25 cellular contexts compared by ENCODE assay signal in the genomic region with DNA sequence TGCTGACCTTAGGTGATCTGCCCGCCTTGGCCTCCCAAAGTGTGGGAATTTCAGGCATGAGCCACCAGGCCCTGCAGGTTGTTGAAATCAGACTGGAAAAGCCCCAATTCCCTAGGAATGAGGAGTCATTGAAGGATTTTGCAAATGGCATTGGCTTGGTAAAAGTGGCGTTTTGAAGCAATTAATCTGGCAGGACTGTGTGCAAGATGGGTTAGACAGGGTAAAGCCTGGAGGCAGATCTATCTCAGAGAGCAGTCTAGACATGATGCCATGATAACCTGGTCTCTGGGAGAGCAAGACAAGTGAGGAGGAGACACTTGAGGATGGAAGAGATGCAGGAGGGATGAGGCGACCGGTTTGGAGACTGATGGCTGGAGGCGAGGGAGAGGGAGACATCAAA.
"Had no signal": no experiment of that assay in that cellular context is flagged by ENCODE, and none has a peak within 500 bp of the region (broad histone marks: within the 10 kb centered on the region; RNA-seq: fewer than 3 reads in every experiment).

No MANE protein-coding gene starts in this region.

- H3K9me3 Mint-ChIP-seq: activated CD4-positive, alpha-beta memory T cell treated with anti-CD3 and anti-CD28 coated beads, Interleukin-2, amount 10 ng/mL, durations not matched to agents 7 days and 5 days; activated CD4-positive, alpha-beta T cell treated with anti-CD3 and anti-CD28 coated beads, Interleukin-2, amount 10 ng/mL, durations not matched to agents 7 days and 5 days; activated naive CD4-positive, alpha-beta T cell treated with anti-CD3 and anti-CD28 coated beads, Interleukin-2, amount 10 ng/mL, durations not matched to agents 7 days and 5 days; activated naive CD4-positive, alpha-beta T cell treated with anti-CD3 and anti-CD28 coated beads, Interleukin-2, amount 50 U/mL, for 72 hours; activated naive CD8-positive, alpha-beta T cell treated with anti-CD3 and anti-CD28 coated beads, Interleukin-2, amount 10 ng/mL, durations not matched to agents 7 days and 5 days; activated T-cell treated with anti-CD3 and anti-CD28 coated beads, Interleukin-2, amount 50 U/mL, for 24 hours; activated T-cell treated with anti-CD3 and anti-CD28 coated beads, Interleukin-2, amount 50 U/mL, for 72 hours; brain had no signal

- H3K27me3 Mint-ChIP-seq: activated CD4-positive, alpha-beta memory T cell treated with anti-CD3 and anti-CD28 coated beads, Interleukin-2, amount 10 ng/mL, durations not matched to agents 7 days and 5 days; activated CD4-positive, alpha-beta T cell treated with anti-CD3 and anti-CD28 coated beads, Interleukin-2, amount 10 ng/mL, durations not matched to agents 7 days and 5 days; activated naive CD4-positive, alpha-beta T cell treated with anti-CD3 and anti-CD28 coated beads, Interleukin-2, amount 10 ng/mL, durations not matched to agents 7 days and 5 days; activated naive CD8-positive, alpha-beta T cell treated with anti-CD3 and anti-CD28 coated beads, Interleukin-2, amount 10 ng/mL, durations not matched to agents 7 days and 5 days; activated T-cell treated with anti-CD3 and anti-CD28 coated beads, Interleukin-2, amount 50 U/mL, for 24 hours had no signal

- H3K4me1 ChIP-seq: ascending aorta, breast epithelium, colonic mucosa, esophagus squamous epithelium had no signal

- H3K27ac Mint-ChIP-seq: activated CD4-positive, alpha-beta memory T cell treated with anti-CD3 and anti-CD28 coated beads, Interleukin-2, amount 10 ng/mL, durations not matched to agents 7 days and 5 days; activated CD4-positive, alpha-beta T cell treated with anti-CD3 and anti-CD28 coated beads, Interleukin-2, amount 10 ng/mL, durations not matched to agents 7 days and 5 days; activated naive CD4-positive, alpha-beta T cell treated with anti-CD3 and anti-CD28 coated beads, Interleukin-2, amount 10 ng/mL, durations not matched to agents 7 days and 5 days; activated naive CD4-positive, alpha-beta T cell treated with anti-CD3 and anti-CD28 coated beads, Interleukin-2, amount 50 U/mL, for 72 hours; activated naive CD8-positive, alpha-beta T cell treated with anti-CD3 and anti-CD28 coated beads, Interleukin-2, amount 10 ng/mL, durations not matched to agents 7 days and 5 days; activated T-cell treated with anti-CD3 and anti-CD28 coated beads, Interleukin-2, amount 50 U/mL, for 24 hours; activated T-cell treated with anti-CD3 and anti-CD28 coated beads, Interleukin-2, amount 50 U/mL, for 72 hours; brain had no signal

- H3K36me3 Mint-ChIP-seq: activated naive CD4-positive, alpha-beta T cell treated with anti-CD3 and anti-CD28 coated beads, Interleukin-2, amount 10 ng/mL, durations not matched to agents 7 days and 5 days; activated naive CD4-positive, alpha-beta T cell treated with anti-CD3 and anti-CD28 coated beads, Interleukin-2, amount 50 U/mL, for 72 hours; activated naive CD8-positive, alpha-beta T cell treated with anti-CD3 and anti-CD28 coated beads, Interleukin-2, amount 10 ng/mL, durations not matched to agents 7 days and 5 days; brain had no signal

- H3K27ac ChIP-seq: ascending aorta, breast epithelium, cardiac muscle cell, colonic mucosa, epithelial cell of prostate, esophagus squamous epithelium had no signal

- H3K9me3 ChIP-seq: ascending aorta, breast epithelium, colonic mucosa, esophagus squamous epithelium had no signal

- H3K27me3 ChIP-seq: ascending aorta, breast epithelium, cardiac muscle cell, colonic mucosa, esophagus squamous epithelium had no signal

- H3K4me3 Mint-ChIP-seq: activated CD4-positive, alpha-beta memory T cell treated with anti-CD3 and anti-CD28 coated beads, Interleukin-2, amount 10 ng/mL, durations not matched to agents 7 days and 5 days; activated CD4-positive, alpha-beta T cell treated with anti-CD3 and anti-CD28 coated beads, Interleukin-2, amount 10 ng/mL, durations not matched to agents 7 days and 5 days; activated naive CD4-positive, alpha-beta T cell treated with anti-CD3 and anti-CD28 coated beads, Interleukin-2, amount 10 ng/mL, durations not matched to agents 7 days and 5 days; activated naive CD8-positive, alpha-beta T cell treated with anti-CD3 and anti-CD28 coated beads, Interleukin-2, amount 10 ng/mL, durations not matched to agents 7 days and 5 days; activated T-cell treated with anti-CD3 and anti-CD28 coated beads, Interleukin-2, amount 50 U/mL, for 24 hours; activated T-cell treated with anti-CD3 and anti-CD28 coated beads, Interleukin-2, amount 50 U/mL, for 72 hours; brain had no signal

- H3K4me3 ChIP-seq: ascending aorta, breast epithelium, cardiac muscle cell, colonic mucosa, esophagus squamous epithelium had no signal

- DNase-seq: activated CD4-positive, alpha-beta memory T cell treated with anti-CD3 and anti-CD28 coated beads, Interleukin-2, amount 10 ng/mL, durations not matched to agents 7 days and 5 days; activated CD4-positive, alpha-beta T cell treated with anti-CD3 and anti-CD28 coated beads for 1 hour; activated CD4-positive, alpha-beta T cell treated with anti-CD3 and anti-CD28 coated beads for 4 hours; activated CD4-positive, alpha-beta T cell treated with anti-CD3 and anti-CD28 coated beads, Interleukin-2, amount 10 ng/mL, durations not matched to agents 7 days and 5 days; activated CD4-positive, alpha-beta T cell treated with anti-CD3 and anti-CD28 coated beads, Interleukin-2, amount 50 U/mL, for 4 hours; activated CD8-positive, alpha-beta memory T cell treated with anti-CD3 and anti-CD28 coated beads, Interleukin-2, amount 50 U/mL, for 48 hours; activated gamma-delta T cell; activated naive CD4-positive, alpha-beta T cell; activated naive CD4-positive, alpha-beta T cell treated with anti-CD3 and anti-CD28 coated beads, Interleukin-2, amount 10 ng/mL, durations not matched to agents 7 days and 5 days; activated naive CD8-positive, alpha-beta T cell treated with anti-CD3 and anti-CD28 coated beads, Interleukin-2, amount 10 ng/mL, durations not matched to agents 7 days and 5 days; activated T-cell treated with anti-CD3 and anti-CD28 coated beads for 4 hours; activated T-cell treated with anti-CD3 and anti-CD28 coated beads, Interleukin-2, amount 50 U/mL, for 24 hours; activated T-cell treated with anti-CD3 and anti-CD28 coated beads, Interleukin-2, amount 50 U/mL, for 72 hours; central memory CD4-positive, alpha-beta T cell; cerebellar nuclear complex; colonic mucosa; effector CD8-positive, alpha-beta T cell; esophagus squamous epithelium; T-helper 2 cell had no signal

- H3K36me3 ChIP-seq: ascending aorta, breast epithelium, cardiac muscle cell, colonic mucosa, esophagus squamous epithelium had no signal

- ATAC-seq: activated naive CD4-positive, alpha-beta T cell treated with anti-CD3 and anti-CD28 coated beads, Interleukin-2, amount 50 U/mL, for 72 hours; activated T-cell treated with anti-CD3 and anti-CD28 coated beads, Interleukin-2, amount 50 U/mL, for 72 hours had no signal

- H3K4me1 Mint-ChIP-seq: activated CD4-positive, alpha-beta memory T cell treated with anti-CD3 and anti-CD28 coated beads, Interleukin-2, amount 10 ng/mL, durations not matched to agents 7 days and 5 days; activated CD4-positive, alpha-beta T cell treated with anti-CD3 and anti-CD28 coated beads, Interleukin-2, amount 10 ng/mL, durations not matched to agents 7 days and 5 days; activated naive CD4-positive, alpha-beta T cell treated with anti-CD3 and anti-CD28 coated beads, Interleukin-2, amount 10 ng/mL, durations not matched to agents 7 days and 5 days; activated naive CD8-positive, alpha-beta T cell treated with anti-CD3 and anti-CD28 coated beads, Interleukin-2, amount 10 ng/mL, durations not matched to agents 7 days and 5 days; brain had no signal
